ENCODE assay signal across 8 cellular contexts in the genomic region with DNA sequence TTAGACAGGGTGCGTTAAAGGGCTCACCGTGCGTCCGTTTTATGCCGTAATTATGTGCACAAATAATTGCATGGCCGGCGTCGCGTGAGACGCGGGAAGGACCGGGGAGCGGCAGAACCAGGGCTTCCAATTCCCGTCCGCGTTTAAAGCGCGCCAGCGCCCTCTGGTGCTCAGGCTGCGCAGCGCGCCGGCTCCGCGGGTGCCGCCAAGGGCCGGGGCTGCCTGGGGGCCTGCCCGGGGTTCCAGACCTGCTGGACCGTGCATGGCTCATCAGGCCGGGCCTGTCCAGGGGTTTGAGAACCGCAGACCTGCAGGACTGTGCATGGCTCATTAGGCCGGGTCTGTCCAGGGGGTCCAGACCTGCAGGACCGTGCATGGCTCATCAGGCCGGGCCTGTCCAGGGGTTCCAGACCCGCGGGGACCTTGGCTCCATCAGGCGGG.
DNase-seq lines count a peak whose midpoint lies in the region; ATAC-seq and TF ChIP-seq lines count a peak whose summit lies in the region.

No MANE protein-coding gene starts in this region.

- no peaks in the 10 kb centered on the region for H3K9me3 ChIP-seq in naive thymus-derived CD4-positive, alpha-beta T cell (ENCODE audit: control insufficient read depth in 2 of 3, low read length in 3 of 3)

- H3K27ac Mint-ChIP-seq in naive thymus-derived CD4-positive, alpha-beta T cell, result peak overlapping the region; percentile 86 to 95 (median 91)
- H3K27ac Mint-ChIP-seq in stimulated activated effector memory CD8-positive, alpha-beta T cell treated with anti-CD3 and anti-CD28 coated beads, Interleukin-12 subunit alpha, Interleukin-12 subunit beta, amount 100 ng/mL, for 72 hours, result peak overlapping the region; percentile 23

- no peaks in the 10 kb centered on the region for H3K36me3 ChIP-seq in naive thymus-derived CD4-positive, alpha-beta T cell (ENCODE audit: control insufficient read depth in 2 of 3, insufficient read depth in 3 of 3, low read length in 3 of 3)

- H3K4me3 Mint-ChIP-seq in naive thymus-derived CD4-positive, alpha-beta T cell, result peak overlapping the region; percentile 70 to 95 (median 90)
- H3K4me3 Mint-ChIP-seq in stimulated activated effector memory CD8-positive, alpha-beta T cell treated with anti-CD3 and anti-CD28 coated beads, Interleukin-12 subunit alpha, Interleukin-12 subunit beta, amount 100 ng/mL, for 72 hours, result peak overlapping the region; percentile 69

- CTCF ChIA-PET in naive thymus-derived CD4-positive, alpha-beta T cell (lab: Charles Lee), result no interaction called here

- H3K9me3 Mint-ChIP-seq in naive thymus-derived CD4-positive, alpha-beta T cell, result peaks cover 0 to 2% (median 0%) of the 10 kb centered on the region in 11 donors
- H3K9me3 Mint-ChIP-seq in stimulated activated effector memory CD8-positive, alpha-beta T cell treated with anti-CD3 and anti-CD28 coated beads, Interleukin-12 subunit alpha, Interleukin-12 subunit beta, amount 100 ng/mL, for 72 hours, result no peaks in the 10 kb centered on the region

- H3K4me1 ChIP-seq in naive thymus-derived CD4-positive, alpha-beta T cell (ENCODE audit: control insufficient read depth in 2 of 2, insufficient read depth in 2 of 2, low read length in 2 of 2), result peaks cover 8 to 9% of the 10 kb centered on the region in 2 donors

- H3K27me3 Mint-ChIP-seq in naive thymus-derived CD4-positive, alpha-beta T cell, result peaks cover 0 to 12% (median 0%) of the 10 kb centered on the region in 5 donors

- peak; percentile 91 for ATAC-seq in HG03103 (IDR thresholded peaks at IDR 0.05; ENCODE audit: low read depth, unreplicated experiment)
- ATAC-seq in naive thymus-derived CD4-positive, alpha-beta T cell, result peak; percentile 91
- peak; percentile 87 for ATAC-seq in stimulated activated effector memory CD8-positive, alpha-beta T cell treated with anti-CD3 and anti-CD28 coated beads, Interleukin-12 subunit alpha, Interleukin-12 subunit beta, amount 100 ng/mL, for 72 hours

- peaks cover 7 to 13% (median 9%) of the 10 kb centered on the region in 7 donors for H3K4me1 Mint-ChIP-seq in naive thymus-derived CD4-positive, alpha-beta T cell
- peaks cover 14% of the 10 kb centered on the region for H3K4me1 Mint-ChIP-seq in stimulated activated effector memory CD8-positive, alpha-beta T cell treated with anti-CD3 and anti-CD28 coated beads, Interleukin-12 subunit alpha, Interleukin-12 subunit beta, amount 100 ng/mL, for 72 hours

- H3K36me3 Mint-ChIP-seq in naive thymus-derived CD4-positive, alpha-beta T cell, result no peaks in the 10 kb centered on the region
- H3K36me3 Mint-ChIP-seq in stimulated activated effector memory CD8-positive, alpha-beta T cell treated with anti-CD3 and anti-CD28 coated beads, Interleukin-12 subunit alpha, Interleukin-12 subunit beta, amount 100 ng/mL, for 72 hours, result no peaks in the 10 kb centered on the region

- peak overlapping the region; percentile 56 for H3K27ac ChIP-seq in naive thymus-derived CD4-positive, alpha-beta T cell (ENCODE audit: low read depth, low read length)

- POLR2A ChIA-PET in naive thymus-derived CD4-positive, alpha-beta T cell (lab: Charles Lee), result no interaction called here

- peak overlapping the region; percentile 61 for H3K4me3 ChIP-seq in naive thymus-derived CD4-positive, alpha-beta T cell (ENCODE audit: low read length)

- DNase-seq in DMS 273 (lab: John Stamatoyannopoulos, UW; ENCODE audit: unreplicated experiment), result peak; percentile 82
- DNase-seq in DMS 273 treated with DMSO at 0.1 percent for 48 hours (lab: John Stamatoyannopoulos, UW), result no peak
- peak; percentile 59 for DNase-seq in NOMO-1 treated with dmso at 0.1 percent for 144 hours (lab: John Stamatoyannopoulos, UW; ENCODE audit: unreplicated experiment)
- peak; percentile 64 for DNase-seq in activated T-cell treated with anti-CD3 and anti-CD28 coated beads for 24 hours (ENCODE audit: low read depth)
- DNase-seq in erythroblast (lab: John Stamatoyannopoulos, UW), result peak; percentile 24 to 47
- peak; percentile 49 to 86 (median 82) for DNase-seq in naive thymus-derived CD4-positive, alpha-beta T cell
- DNase-seq in stimulated activated effector memory CD8-positive, alpha-beta T cell treated with anti-CD3 and anti-CD28 coated beads, Interleukin-12 subunit alpha, Interleukin-12 subunit beta, amount 100 ng/mL, for 72 hours (ENCODE audit: low spot score in 2 of 2), result peak; percentile 92

- no peaks in the 10 kb centered on the region for H3K27me3 ChIP-seq in naive thymus-derived CD4-positive, alpha-beta T cell (ENCODE audit: control insufficient read depth in 2 of 2, insufficient read depth in 2 of 2, low read length in 2 of 2)

- intact Hi-C loops in naive thymus-derived CD4-positive, alpha-beta T cell (cut with micrococcal nuclease), result loop anchor here (1.0 kb wide), 3 partner anchors 329 to 1700 kb away; a partner anchor contains a TSS

- TF ChIP-seq POLR2A in erythroblast (IDR thresholded peaks at IDR 0.05; ENCODE audit: low read length), result no peak
